ENCODE assay signal across 14 cellular contexts in the genomic region with DNA sequence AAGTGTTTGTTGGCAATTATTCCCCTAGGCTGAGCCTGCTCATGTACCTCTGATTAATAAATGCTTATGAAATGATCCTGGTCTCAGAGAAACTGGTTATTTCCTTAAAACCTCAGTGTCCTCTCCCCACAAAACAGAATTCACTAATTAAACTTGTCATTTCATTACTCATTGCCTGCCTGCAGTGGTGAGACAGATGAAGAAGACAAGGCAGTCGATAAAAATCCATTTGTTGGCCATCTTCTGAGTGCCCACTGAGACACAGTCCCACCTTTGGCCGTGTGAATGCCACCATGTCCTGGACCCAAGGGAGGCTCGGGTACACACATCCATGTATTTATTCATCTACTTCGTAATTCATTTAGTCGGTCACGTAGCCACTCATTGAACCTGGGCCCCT. TPM values are rescaled to one million over a fixed set of nuclear protein-coding genes. Genes with fewer than 3 reads are reported as not detected.
DNase-seq lines count a peak whose midpoint lies in the region; ATAC-seq, FAIRE-seq and TF ChIP-seq lines count a peak whose summit lies in the region.
"Had no signal": no experiment of that assay in that cellular context is flagged by ENCODE, and none has a peak within 500 bp of the region (broad histone marks: within the 10 kb centered on the region; RNA-seq: fewer than 3 reads in every experiment).

No MANE protein-coding gene starts in this region.

- peaks cover 38% of the 10 kb centered on the region for H3K79me2 ChIP-seq in HepG2 (ENCODE audit: insufficient read depth, low read length)

- no peak overlapping the region for H3K9ac ChIP-seq in HepG2 (ENCODE audit: insufficient read depth, low read depth, low read length)

- H3K36me3 ChIP-seq in heart left ventricle: peaks cover 0 to 19% (median 8%) of the 10 kb centered on the region in 9 donors
- peaks cover 4 to 12% of the 10 kb centered on the region in 2 experiments; a peak in 3 of 5 replicates for H3K36me3 ChIP-seq in HepG2 (replicated peaks in 1 of 2; ENCODE audit: control insufficient read depth in 1 of 2, insufficient read depth in 2 of 2, low read length in 2 of 2)
- H3K36me3 ChIP-seq in upper lobe of left lung: peaks cover 0 to 12% (median 0%) of the 10 kb centered on the region in 4 donors
- no peaks in the 10 kb centered on the region for H3K36me3 ChIP-seq in thyroid gland
- H3K36me3 ChIP-seq: ovary, uterus had no signal

- POLR2A ChIA-PET in activated CD8-positive, alpha-beta T cell treated with anti-CD3 and anti-CD28 coated beads, Interleukin-2, amount 10 ng/mL, durations not matched to agents 7 days and 5 days (lab: Charles Lee): interaction anchor here (1.1 to 4.8 kb wide), 5 partner anchors 11 to 56 kb away, joined by 3 to 65 read pairs (median 13); a partner anchor contains a TSS
- POLR2A ChIA-PET in HepG2 (lab: Yijun Ruan, JAX): interaction anchor here (1.8 kb wide), 1 partner anchor 8 kb away, joined by 8 read pairs; no protein-coding TSS in a partner anchor

- CTCF ChIA-PET in activated CD8-positive, alpha-beta T cell treated with anti-CD3 and anti-CD28 coated beads, Interleukin-2, amount 10 ng/mL, durations not matched to agents 7 days and 5 days (lab: Charles Lee): interaction anchor here (0.6 to 4.7 kb wide), 6 partner anchors 11 to 177 kb away, joined by 3 to 82 read pairs (median 7); a partner anchor contains a TSS
- CTCF ChIA-PET in HepG2 (lab: Yijun Ruan, JAX; ENCODE audit: low intra/inter-chr PET ratio, low total read pairs): no interaction called here

- H3K4me1 Mint-ChIP-seq in activated CD8-positive, alpha-beta T cell treated with anti-CD3 and anti-CD28 coated beads, Interleukin-2, amount 10 ng/mL, durations not matched to agents 7 days and 5 days (ENCODE audit: low read depth): peaks cover 84% of the 10 kb centered on the region

- no peak for TF ChIP-seq RAD21 in HepG2 (CRISPR knock-in tag; IDR thresholded peaks at IDR 0.05)

- H3K27me3 Mint-ChIP-seq in activated CD8-positive, alpha-beta T cell treated with anti-CD3 and anti-CD28 coated beads, Interleukin-2, amount 10 ng/mL, durations not matched to agents 7 days and 5 days (ENCODE audit: low read depth): no peaks in the 10 kb centered on the region

- no peak for TF ChIP-seq POLR2A in heart left ventricle (IDR thresholded peaks at IDR 0.05)
- no peak for TF ChIP-seq POLR2A in HepG2 (IDR thresholded peaks at IDR 0.05; ENCODE audit: insufficient read depth in 1 of 2, low read depth in 2 of 2, low read length in 2 of 2)
- no peak for TF ChIP-seq POLR2A in upper lobe of left lung (IDR thresholded peaks at IDR 0.05)
- no peak for TF ChIP-seq POLR2A in thyroid gland (IDR thresholded peaks at IDR 0.05)

- intact Hi-C loops in heart left ventricle (cut with DNase I): no loop called here
- intact Hi-C loops in left cardiac atrium (cut with DNase I): no loop called here
- intact Hi-C loops in HepG2 (cut with micrococcal nuclease; ENCODE audit: unreplicated experiment): no loop called here
- intact Hi-C loops in thyroid gland (cut with DNase I): no loop called here

- H3K4me2 ChIP-seq in HepG2 (ENCODE audit: low read depth, low read length): no peak overlapping the region

- no peaks in the 10 kb centered on the region for H3K9me3 ChIP-seq in heart left ventricle
- H3K9me3 ChIP-seq in HepG2 (ENCODE audit: low read length): no peaks in the 10 kb centered on the region
- no peaks in the 10 kb centered on the region for H3K9me3 ChIP-seq in upper lobe of left lung
- no peaks in the 10 kb centered on the region for H3K9me3 ChIP-seq in thyroid gland
- H3K9me3 ChIP-seq: ovary, uterus had no signal

- TF ChIP-seq CTCF in heart left ventricle (IDR thresholded peaks at IDR 0.05) (no peak), HepG2 (CRISPR knock-in tag; IDR thresholded peaks at IDR 0.05) (no peak), upper lobe of left lung (IDR thresholded peaks at IDR 0.05) (no peak), thyroid gland (IDR thresholded peaks at IDR 0.05) (no peak)

- H3K27ac ChIP-seq in heart left ventricle (peak overlapping the region in 11 of 12 donors; percentile 48 to 90 (median 68)), HepG2 (ENCODE audit: extremely low read length, insufficient read depth, low read length) (no peak overlapping the region), upper lobe of left lung (peak overlapping the region in 3 of 4 donors; percentile 54 to 87 (median 85)), thyroid gland (no peak overlapping the region)
- H3K27ac ChIP-seq: ovary, uterus had no signal

- 93 to 98% (median 96%) methylated on average over 6 of the region's 6 CpGs for WGBS in heart left ventricle, 4 donors
- 98% methylated on average over 6 of the region's 6 CpGs for WGBS in HepG2 (ENCODE audit: low lambda C conversion rate)
- 95% methylated on average over 6 of the region's 6 CpGs for WGBS in upper lobe of left lung, 2 donors
- 96 to 97% methylated on average over 6 of the region's 6 CpGs for WGBS in thyroid gland, 2 donors

- H4K20me1 ChIP-seq in HepG2 (ENCODE audit: insufficient read depth, low read length): peaks cover 10% of the 10 kb centered on the region; the same call in 1 of the 2 replicates

- DNase-seq in heart left ventricle: no peak
- DNase-seq in left cardiac atrium: no peak
- no peak for DNase-seq in activated CD8-positive, alpha-beta T cell treated with anti-CD3 and anti-CD28 coated beads, Interleukin-2, amount 10 ng/mL, durations not matched to agents 7 days and 5 days
- DNase-seq in HepG2 (ENCODE audit: low spot score): no peak
- no peak for DNase-seq in upper lobe of left lung
- DNase-seq in thyroid gland: no peak
- DNase-seq: DMS79 treated with DMSO at 0.1 percent for 48 hours, MV-4-11, NCI-H2171, ovary, uterus had no signal

- TF ChIP-seq EP300 in HepG2 (IDR thresholded peaks at IDR 0.05; ENCODE audit: low read depth in 2 of 2, low read length in 2 of 2) (no peak), HepG2 (CRISPR knock-in tag; IDR thresholded peaks at IDR 0.05; ENCODE audit: borderline replicate concordance) (no peak), upper lobe of left lung (IDR thresholded peaks at IDR 0.05) (no peak)

- H3K36me3 Mint-ChIP-seq in activated CD8-positive, alpha-beta T cell treated with anti-CD3 and anti-CD28 coated beads, Interleukin-2, amount 10 ng/mL, durations not matched to agents 7 days and 5 days (ENCODE audit: low read depth): peaks cover 31% of the 10 kb centered on the region

- H3K27ac Mint-ChIP-seq in activated CD8-positive, alpha-beta T cell treated with anti-CD3 and anti-CD28 coated beads, Interleukin-2, amount 10 ng/mL, durations not matched to agents 7 days and 5 days: peak overlapping the region; percentile 96

- in situ Hi-C loops in HepG2 (cut with HindIII; ENCODE audit: extremely low pct_ligation_motif_present, low pct_unique_long_range_greater_than_20kb): no loop called here

- no peak for FAIRE-seq in HepG2 (lab: Jason Lieb, UNC)

- H3K4me1 ChIP-seq in heart left ventricle (peaks cover 0 to 40% (median 13%) of the 10 kb centered on the region in 12 donors), HepG2 (ENCODE audit: insufficient read depth, low read length) (peaks cover 49% of the 10 kb centered on the region), upper lobe of left lung (peaks cover 24 to 51% (median 41%) of the 10 kb centered on the region in 4 donors), thyroid gland (no peaks in the 10 kb centered on the region)
- H3K4me1 ChIP-seq: uterus had no signal

- H3K4me3 ChIP-seq in heart left ventricle (no peak overlapping the region), HepG2 (replicated peaks in 1 of 3; ENCODE audit: insufficient read depth in 1 of 3, low read depth in 2 of 3, low read length in 3 of 3) (no peak overlapping the region), upper lobe of left lung (no peak overlapping the region), thyroid gland (replicated peaks in 1 of 3) (no peak overlapping the region)
- H3K4me3 ChIP-seq: lung, ovary, uterus had no signal

- H2AFZ ChIP-seq in HepG2 (ENCODE audit: low read length): no peak overlapping the region

- ATAC-seq in heart left ventricle: no peak
- no peak for ATAC-seq in left cardiac atrium
- no peak for ATAC-seq in activated CD8-positive, alpha-beta T cell treated with anti-CD3 and anti-CD28 coated beads, Interleukin-2, amount 10 ng/mL, durations not matched to agents 7 days and 5 days
- ATAC-seq in HepG2: no peak
- no peak for ATAC-seq in upper lobe of left lung (ENCODE audit: low FRiP score in 2 of 2)
- ATAC-seq in GM19463 (IDR thresholded peaks at IDR 0.05; ENCODE audit: unreplicated experiment): no peak
- no peak for ATAC-seq in GM18870 (IDR thresholded peaks at IDR 0.05; ENCODE audit: unreplicated experiment)

- no TSS peak for BruUV-seq in HepG2 (replicated peaks; lab: Mats Ljungman, UMichigan)

- no peak overlapping the region for H3K4me3 Mint-ChIP-seq in activated CD8-positive, alpha-beta T cell treated with anti-CD3 and anti-CD28 coated beads, Interleukin-2, amount 10 ng/mL, durations not matched to agents 7 days and 5 days

- H3K9me3 Mint-ChIP-seq in activated CD8-positive, alpha-beta T cell treated with anti-CD3 and anti-CD28 coated beads, Interleukin-2, amount 10 ng/mL, durations not matched to agents 7 days and 5 days (ENCODE audit: insufficient read depth): no peaks in the 10 kb centered on the region

- H3K27me3 ChIP-seq in heart left ventricle: no peaks in the 10 kb centered on the region
- no peaks in the 10 kb centered on the region; a peak in 1 of 5 replicates for H3K27me3 ChIP-seq in HepG2 (ENCODE audit: control insufficient read depth in 1 of 2, insufficient read depth in 2 of 2, low read length in 2 of 2)
- no peaks in the 10 kb centered on the region for H3K27me3 ChIP-seq in upper lobe of left lung
- no peaks in the 10 kb centered on the region for H3K27me3 ChIP-seq in thyroid gland
- H3K27me3 ChIP-seq: ovary, uterus had no signal

RNA-seq across cellular contexts. Expression of a gene that starts 3.4 kb away (rescaled TPM):
- total RNA-seq in heart left ventricle: 1 to 10 TPM in 3 of 9 donors, under 1 TPM in 4, not detected in 2; 0.62 to 4.1 (median 0.87) TPM
- under 1 TPM; 0.19 to 0.46 TPM for polyA plus RNA-seq in heart left ventricle
- total RNA-seq in left cardiac atrium: 1 to 10 TPM in 1 of 2 donors, under 1 TPM in 1; 0.38 to 1.9 TPM
- 1 to 10 TPM; 8.3 to 8.5 TPM for total RNA-seq in activated CD8-positive, alpha-beta T cell treated with anti-CD3 and anti-CD28 coated beads, Interleukin-2, amount 10 ng/mL, durations not matched to agents 7 days and 5 days
- total RNA-seq in HepG2 (2016; rRNA removed; fragmentation: Illumina TruSeq; extraction: Trizol): 278 and 348 TPM in 2 replicates
- total RNA-seq in HepG2 (2016; cell fraction: cytosol; rRNA removed; fragmentation: Illumina TruSeq; extraction: Trizol; ENCODE audit: low read depth): 36.9 and 39.1 TPM in 2 replicates
- 251 and 366 TPM in 2 replicates for total RNA-seq in HepG2 (2016; cell fraction: insoluble cytoplasmic fraction; rRNA removed; fragmentation: Illumina TruSeq; extraction: Trizol)
- total RNA-seq in HepG2 (2016; cell fraction: membrane; rRNA removed; fragmentation: Illumina TruSeq; extraction: Trizol): 71.8 and 83.2 TPM in 2 replicates
- 84.8 and 90.9 TPM in 2 replicates for total RNA-seq in HepG2 (2016; cell fraction: nucleus; rRNA removed; fragmentation: Illumina TruSeq; extraction: Trizol)
- 1,649 and 1,898 TPM in 2 replicates for polyA plus RNA-seq in HepG2 (2011; rRNA removed)
- polyA plus RNA-seq in HepG2 (2011; cell fraction: cytosol; rRNA removed): 422 and 472 TPM in 2 replicates
- 82.9 and 122 TPM in 2 replicates for polyA plus RNA-seq in HepG2 (2011; cell fraction: nucleus; rRNA removed)
- 700 and 2,334 TPM in 2 replicates for polyA plus RNA-seq in HepG2 (2012)
- polyA plus RNA-seq in HepG2 (2016; cell fraction: cytosol; fragmentation: Illumina TruSeq; extraction: Trizol; ENCODE audit: low read depth): 30.5 and 35.0 TPM in 2 replicates
- polyA plus RNA-seq in HepG2 (2016; cell fraction: insoluble cytoplasmic fraction; fragmentation: Illumina TruSeq; extraction: Trizol; ENCODE audit: low read depth): 150 and 168 TPM in 2 replicates
- polyA plus RNA-seq in HepG2 (2016; cell fraction: membrane; fragmentation: Illumina TruSeq; extraction: Trizol; ENCODE audit: low read depth): 38.8 and 42.8 TPM in 2 replicates
- polyA plus RNA-seq in HepG2 (2016; cell fraction: nucleus; fragmentation: Illumina TruSeq; extraction: Trizol; ENCODE audit: insufficient read depth, low read depth): 79.1 and 81.3 TPM in 2 replicates
- polyA minus RNA-seq in HepG2 (2011; rRNA and poly(A)+ RNA removed; ENCODE audit: low replicate concordance): 151 and 198 TPM in 2 replicates
- polyA minus RNA-seq in HepG2 (2011; cell fraction: cytosol; rRNA and poly(A)+ RNA removed): 87.0 and 146 TPM in 2 replicates
- polyA minus RNA-seq in HepG2 (2011; cell fraction: nucleus; rRNA and poly(A)+ RNA removed): 37.3 and 51.0 TPM in 2 replicates
- total RNA-seq in upper lobe of left lung: 10 to 100 TPM in 2 of 6 donors, 1 to 10 TPM in 2, not detected in 2; 4.1 to 22.4 (median 13.3) TPM
- total RNA-seq in thyroid gland: under 1 TPM in 1 of 4 donors, not detected in 3; 0.56 TPM

RNA-seq across cellular contexts. Expression of a gene that starts 12.6 kb away (rescaled TPM):
- total RNA-seq in heart left ventricle: 10 to 100 TPM; 38.2 to 50.7 (median 41.3) TPM
- polyA plus RNA-seq in heart left ventricle: 10 to 100 TPM; 69.9 to 77.2 TPM
- total RNA-seq in left cardiac atrium: 10 to 100 TPM; 45.9 to 52.9 TPM
- total RNA-seq in activated CD8-positive, alpha-beta T cell treated with anti-CD3 and anti-CD28 coated beads, Interleukin-2, amount 10 ng/mL, durations not matched to agents 7 days and 5 days: 10 to 100 TPM; 65.5 to 67.4 TPM
- 76.6 and 124 TPM in 2 replicates for total RNA-seq in HepG2 (2016; rRNA removed; fragmentation: Illumina TruSeq; extraction: Trizol)
- 12.0 and 14.9 TPM in 2 replicates for total RNA-seq in HepG2 (2016; cell fraction: cytosol; rRNA removed; fragmentation: Illumina TruSeq; extraction: Trizol; ENCODE audit: low read depth)
- 82.6 and 130 TPM in 2 replicates for total RNA-seq in HepG2 (2016; cell fraction: insoluble cytoplasmic fraction; rRNA removed; fragmentation: Illumina TruSeq; extraction: Trizol)
- total RNA-seq in HepG2 (2016; cell fraction: membrane; rRNA removed; fragmentation: Illumina TruSeq; extraction: Trizol): 36.1 and 39.2 TPM in 2 replicates
- total RNA-seq in HepG2 (2016; cell fraction: nucleus; rRNA removed; fragmentation: Illumina TruSeq; extraction: Trizol): 35.4 and 41.2 TPM in 2 replicates
- polyA plus RNA-seq in HepG2 (2011; rRNA removed): 39.9 and 44.8 TPM in 2 replicates
- polyA plus RNA-seq in HepG2 (2011; cell fraction: cytosol; rRNA removed): 29.0 and 43.5 TPM in 2 replicates
- 12.5 and 20.0 TPM in 2 replicates for polyA plus RNA-seq in HepG2 (2011; cell fraction: nucleus; rRNA removed)
- 55.6 and 62.7 TPM in 2 replicates for polyA plus RNA-seq in HepG2 (2012)
- polyA plus RNA-seq in HepG2 (2016; cell fraction: cytosol; fragmentation: Illumina TruSeq; extraction: Trizol; ENCODE audit: low read depth): 6.5 and 6.6 TPM in 2 replicates
- polyA plus RNA-seq in HepG2 (2016; cell fraction: insoluble cytoplasmic fraction; fragmentation: Illumina TruSeq; extraction: Trizol; ENCODE audit: low read depth): 143 and 162 TPM in 2 replicates
- polyA plus RNA-seq in HepG2 (2016; cell fraction: membrane; fragmentation: Illumina TruSeq; extraction: Trizol; ENCODE audit: low read depth): 21.2 and 21.7 TPM in 2 replicates
- polyA plus RNA-seq in HepG2 (2016; cell fraction: nucleus; fragmentation: Illumina TruSeq; extraction: Trizol; ENCODE audit: insufficient read depth, low read depth): 60.2 and 60.7 TPM in 2 replicates
- 10.4 and 12.8 TPM in 2 replicates for polyA minus RNA-seq in HepG2 (2011; rRNA and poly(A)+ RNA removed; ENCODE audit: low replicate concordance)
- polyA minus RNA-seq in HepG2 (2011; cell fraction: cytosol; rRNA and poly(A)+ RNA removed): 13.6 and 15.5 TPM in 2 replicates
- 16.1 and 16.2 TPM in 2 replicates for polyA minus RNA-seq in HepG2 (2011; cell fraction: nucleus; rRNA and poly(A)+ RNA removed)
- total RNA-seq in upper lobe of left lung: 10 to 100 TPM; 24.6 to 71.3 (median 50.8) TPM
- 10 to 100 TPM; 70.5 to 93.9 (median 76.2) TPM for total RNA-seq in thyroid gland

RNA-seq across cellular contexts. Expression of a gene that starts 18.9 kb away (rescaled TPM):
- total RNA-seq in heart left ventricle (10 to 100 TPM in 1 of 9 donors, 1 to 10 TPM in 8; 5.8 to 14.1 (median 7.8) TPM), left cardiac atrium (10 to 100 TPM in 1 of 2 donors, 1 to 10 TPM in 1; 7.4 to 10.6 TPM), HepG2 (2016; rRNA removed; fragmentation: Illumina TruSeq; extraction: Trizol) (18.7 and 20.9 TPM in 2 replicates), upper lobe of left lung (10 to 100 TPM; 11.5 to 26.8 (median 15.3) TPM), thyroid gland (10 to 100 TPM; 11.7 to 31.3 (median 22.1) TPM)
- polyA plus RNA-seq in heart left ventricle (1 to 10 TPM; 4.4 to 6.3 TPM), HepG2 (2011; rRNA removed) (15.5 and 17.6 TPM in 2 replicates)
- total RNA-seq in activated CD8-positive, alpha-beta T cell treated with anti-CD3 and anti-CD28 coated beads, Interleukin-2, amount 10 ng/mL, durations not matched to agents 7 days and 5 days: 10 to 100 TPM; 19.6 to 21.5 TPM
- 4.7 and 6.1 TPM in 2 replicates for total RNA-seq in HepG2 (2016; cell fraction: cytosol; rRNA removed; fragmentation: Illumina TruSeq; extraction: Trizol; ENCODE audit: low read depth)
- total RNA-seq in HepG2 (2016; cell fraction: insoluble cytoplasmic fraction; rRNA removed; fragmentation: Illumina TruSeq; extraction: Trizol): 19.1 and 20.1 TPM in 2 replicates
- total RNA-seq in HepG2 (2016; cell fraction: membrane; rRNA removed; fragmentation: Illumina TruSeq; extraction: Trizol): 11.7 and 12.0 TPM in 2 replicates
- total RNA-seq in HepG2 (2016; cell fraction: nucleus; rRNA removed; fragmentation: Illumina TruSeq; extraction: Trizol): 7.6 and 7.9 TPM in 2 replicates
- 19.4 and 26.2 TPM in 2 replicates for polyA plus RNA-seq in HepG2 (2011; cell fraction: cytosol; rRNA removed)
- polyA plus RNA-seq in HepG2 (2011; cell fraction: nucleus; rRNA removed): 9.3 and 10.5 TPM in 2 replicates
- 10.5 and 11.1 TPM in 2 replicates for polyA plus RNA-seq in HepG2 (2012)
- 3.6 and 4.1 TPM in 2 replicates for polyA plus RNA-seq in HepG2 (2016; cell fraction: cytosol; fragmentation: Illumina TruSeq; extraction: Trizol; ENCODE audit: low read depth)
- polyA plus RNA-seq in HepG2 (2016; cell fraction: insoluble cytoplasmic fraction; fragmentation: Illumina TruSeq; extraction: Trizol; ENCODE audit: low read depth): 22.2 and 23.4 TPM in 2 replicates
- 7.5 and 8.0 TPM in 2 replicates for polyA plus RNA-seq in HepG2 (2016; cell fraction: membrane; fragmentation: Illumina TruSeq; extraction: Trizol; ENCODE audit: low read depth)
- polyA plus RNA-seq in HepG2 (2016; cell fraction: nucleus; fragmentation: Illumina TruSeq; extraction: Trizol; ENCODE audit: insufficient read depth, low read depth): 10.3 and 14.0 TPM in 2 replicates
- polyA minus RNA-seq in HepG2 (2011; rRNA and poly(A)+ RNA removed; ENCODE audit: low replicate concordance): 5.1 and 16.2 TPM in 2 replicates
- 9.3 and 9.9 TPM in 2 replicates for polyA minus RNA-seq in HepG2 (2011; cell fraction: cytosol; rRNA and poly(A)+ RNA removed)
- 5.5 and 7.0 TPM in 2 replicates for polyA minus RNA-seq in HepG2 (2011; cell fraction: nucleus; rRNA and poly(A)+ RNA removed)

RNA-seq across cellular contexts. Expression of a gene that starts 56.6 kb away (rescaled TPM):
- total RNA-seq in heart left ventricle (100 to 1,000 TPM; 162 to 300 (median 239) TPM), left cardiac atrium (100 to 1,000 TPM; 234 to 277 TPM), HepG2 (2016; rRNA removed; fragmentation: Illumina TruSeq; extraction: Trizol) (158 and 254 TPM in 2 replicates), upper lobe of left lung (100 to 1,000 TPM; 129 to 256 (median 220) TPM), thyroid gland (100 to 1,000 TPM; 258 to 314 (median 288) TPM)
- polyA plus RNA-seq in heart left ventricle (100 to 1,000 TPM; 239 to 514 TPM), HepG2 (2011; rRNA removed) (103 and 112 TPM in 2 replicates)
- total RNA-seq in activated CD8-positive, alpha-beta T cell treated with anti-CD3 and anti-CD28 coated beads, Interleukin-2, amount 10 ng/mL, durations not matched to agents 7 days and 5 days: 100 to 1,000 TPM; 105 TPM
- 31.0 and 37.7 TPM in 2 replicates for total RNA-seq in HepG2 (2016; cell fraction: cytosol; rRNA removed; fragmentation: Illumina TruSeq; extraction: Trizol; ENCODE audit: low read depth)
- total RNA-seq in HepG2 (2016; cell fraction: insoluble cytoplasmic fraction; rRNA removed; fragmentation: Illumina TruSeq; extraction: Trizol): 174 and 249 TPM in 2 replicates
- total RNA-seq in HepG2 (2016; cell fraction: membrane; rRNA removed; fragmentation: Illumina TruSeq; extraction: Trizol): 87.0 and 105 TPM in 2 replicates
- 67.5 and 68.6 TPM in 2 replicates for total RNA-seq in HepG2 (2016; cell fraction: nucleus; rRNA removed; fragmentation: Illumina TruSeq; extraction: Trizol)
- polyA plus RNA-seq in HepG2 (2011; cell fraction: cytosol; rRNA removed): 110 and 141 TPM in 2 replicates
- 54.5 and 54.7 TPM in 2 replicates for polyA plus RNA-seq in HepG2 (2011; cell fraction: nucleus; rRNA removed)
- polyA plus RNA-seq in HepG2 (2012): 198 and 236 TPM in 2 replicates
- polyA plus RNA-seq in HepG2 (2016; cell fraction: cytosol; fragmentation: Illumina TruSeq; extraction: Trizol; ENCODE audit: low read depth): 55.7 and 56.7 TPM in 2 replicates
- 509 and 563 TPM in 2 replicates for polyA plus RNA-seq in HepG2 (2016; cell fraction: insoluble cytoplasmic fraction; fragmentation: Illumina TruSeq; extraction: Trizol; ENCODE audit: low read depth)
- polyA plus RNA-seq in HepG2 (2016; cell fraction: membrane; fragmentation: Illumina TruSeq; extraction: Trizol; ENCODE audit: low read depth): 117 and 129 TPM in 2 replicates
- 205 and 206 TPM in 2 replicates for polyA plus RNA-seq in HepG2 (2016; cell fraction: nucleus; fragmentation: Illumina TruSeq; extraction: Trizol; ENCODE audit: insufficient read depth, low read depth)
- 19.4 and 22.0 TPM in 2 replicates for polyA minus RNA-seq in HepG2 (2011; rRNA and poly(A)+ RNA removed; ENCODE audit: low replicate concordance)
- polyA minus RNA-seq in HepG2 (2011; cell fraction: cytosol; rRNA and poly(A)+ RNA removed): 29.9 and 30.5 TPM in 2 replicates
- polyA minus RNA-seq in HepG2 (2011; cell fraction: nucleus; rRNA and poly(A)+ RNA removed): 21.4 and 24.6 TPM in 2 replicates

Comparison
In these comparisons a context has a peak if more than half of its experiments do, and no peak if none do; other contexts are left out.
1. H3K27ac ChIP-seq: peak in heart left ventricle (11 of 12) and upper lobe of left lung (3 of 4); none in HepG2 (single experiment) and thyroid gland (0 of 3).